ENCODE assay signal across 19 cellular contexts in the genomic region with DNA sequence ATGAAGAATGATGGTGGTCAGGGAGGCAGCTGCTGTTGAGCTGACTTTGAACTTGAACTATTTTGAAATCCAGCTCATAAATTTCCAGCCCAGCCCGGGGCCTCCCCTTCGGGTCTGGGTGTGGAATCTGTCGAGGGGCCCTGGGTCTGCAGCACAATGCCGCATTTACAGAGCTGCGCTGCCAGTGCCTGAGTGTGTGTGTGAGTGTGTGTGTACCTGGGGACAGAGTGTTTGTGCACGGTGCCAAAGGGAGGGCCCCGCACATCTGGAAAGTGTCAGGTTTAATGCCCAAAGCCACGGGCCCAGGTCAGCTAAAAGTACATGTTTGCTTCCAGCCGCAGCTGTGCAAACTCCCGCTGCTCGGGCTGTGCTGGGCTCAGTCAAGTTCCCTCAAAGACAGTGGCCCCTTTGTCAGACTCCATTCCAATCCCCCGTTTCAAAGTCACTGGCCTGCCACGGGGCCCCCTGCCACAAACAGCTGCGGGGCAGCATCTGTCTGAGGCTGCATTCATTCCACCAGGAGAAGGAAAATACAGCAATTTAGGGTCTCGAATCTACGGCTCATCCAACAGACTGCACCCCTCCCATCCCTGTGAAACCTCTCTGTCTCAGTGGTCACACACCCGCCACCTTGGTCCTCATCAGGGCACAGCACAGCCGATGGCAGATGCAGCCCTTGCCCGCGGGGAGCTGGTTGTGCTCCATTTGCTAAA. TPM values are rescaled to one million over a fixed set of nuclear protein-coding genes. Genes with fewer than 3 reads are reported as not detected.
DNase-seq lines count a peak whose midpoint lies in the region; ATAC-seq, FAIRE-seq and TF ChIP-seq lines count a peak whose summit lies in the region.
"Had no signal": no experiment of that assay in that cellular context is flagged by ENCODE, and none has a peak within 500 bp of the region (broad histone marks: within the 10 kb centered on the region; RNA-seq: fewer than 3 reads in every experiment).

No MANE protein-coding gene starts in this region.

- H3K79me1 ChIP-seq in H9 (ENCODE audit: insufficient read depth, low read depth, low read length, poor library complexity, severe bottlenecking) = no peaks in the 10 kb centered on the region

- H2BK12ac ChIP-seq in H9 (ENCODE audit: insufficient read length, low read depth, low read length) = no peak overlapping the region

- H3K9ac ChIP-seq in astrocyte (ENCODE audit: low read length) (no peak overlapping the region), H9 (ENCODE audit: extremely low read depth, insufficient read length, low read length) (no peak overlapping the region)

- no peak overlapping the region for H2AFZ ChIP-seq in astrocyte (ENCODE audit: low read depth, low read length)
- no peak overlapping the region for H2AFZ ChIP-seq in H9 (ENCODE audit: low read length)

- no peak overlapping the region for H4K91ac ChIP-seq in H9 (ENCODE audit: insufficient read length, low read depth, low read length)

- H3K4me2 ChIP-seq in astrocyte (ENCODE audit: low read length) (no peak overlapping the region), H9 (ENCODE audit: insufficient read depth, insufficient read length, low read length) (no peak overlapping the region)

- no peak overlapping the region for H3K18ac ChIP-seq in H9 (ENCODE audit: insufficient read length, low read depth, low read length)

- TF ChIP-seq CTCF in astrocyte (IDR thresholded peaks at IDR 0.05; ENCODE audit: insufficient read depth, low read depth, low read length) (no peak), type B pancreatic cell (conservative IDR thresholded peaks at IDR 0.05) (peak; percentile 57), H9 (conservative IDR thresholded peaks at IDR 0.05) (no peak), gastroesophageal sphincter (IDR thresholded peaks at IDR 0.05) (no peak)

- ATAC-seq in gastroesophageal sphincter = no peak
- no peak for ATAC-seq in esophagus mucosa
- ATAC-seq: HCT116; naive thymus-derived CD8-positive, alpha-beta T cell had no signal

- no peak overlapping the region for H2AK5ac ChIP-seq in H9 (ENCODE audit: insufficient read length, low read length)

- H3T11ph ChIP-seq in H9 (ENCODE audit: low read length) = no peak overlapping the region

- no peak for TF ChIP-seq EP300 in gastroesophageal sphincter (IDR thresholded peaks at IDR 0.05)

- H3K4me3 Mint-ChIP-seq in astrocyte (ENCODE audit: unreplicated experiment) (no peak overlapping the region), type B pancreatic cell (peak overlapping the region; percentile 23), H9 (no peak overlapping the region)
- H3K4me3 Mint-ChIP-seq: activated CD8-positive, alpha-beta T cell treated with anti-CD3 and anti-CD28 coated beads for 36 hours; CD4-positive, alpha-beta memory T cell; naive thymus-derived CD8-positive, alpha-beta T cell had no signal

- no peak for TF ChIP-seq POLR2A in gastroesophageal sphincter (IDR thresholded peaks at IDR 0.05)

- no peak overlapping the region for H4K5ac ChIP-seq in H9 (ENCODE audit: insufficient read length, low read depth, low read length)

- no peaks in the 10 kb centered on the region for H3K79me2 ChIP-seq in astrocyte (ENCODE audit: insufficient read depth, low read length)
- H3K79me2 ChIP-seq in H9 (ENCODE audit: insufficient read depth, low read length) = no peaks in the 10 kb centered on the region

- no peak overlapping the region for H3K14ac ChIP-seq in H9 (ENCODE audit: insufficient read depth, low read length)

- no peaks in the 10 kb centered on the region for H3K23me2 ChIP-seq in H9 (ENCODE audit: insufficient read length, low read depth, low read length, poor library complexity, severe bottlenecking)

- no peak overlapping the region for H2BK20ac ChIP-seq in H9 (ENCODE audit: low read depth, low read length, poor library complexity, severe bottlenecking)

- no peak overlapping the region for H4K8ac ChIP-seq in H9 (replicated peaks; ENCODE audit: insufficient read length, low read depth, low read length)

- H4K20me1 ChIP-seq in astrocyte (ENCODE audit: insufficient read depth, low read length) = no peaks in the 10 kb centered on the region
- no peaks in the 10 kb centered on the region for H4K20me1 ChIP-seq in H9 (ENCODE audit: control insufficient read depth, insufficient read depth, insufficient read length)

- H3K27me3 Mint-ChIP-seq in astrocyte (ENCODE audit: low read depth, unreplicated experiment) (peaks cover 9% of the 10 kb centered on the region), type B pancreatic cell (no peaks in the 10 kb centered on the region), H9 (ENCODE audit: low read depth) (peaks cover 19% of the 10 kb centered on the region)

- peak overlapping the region; percentile 59 for H3K27ac Mint-ChIP-seq in astrocyte (ENCODE audit: unreplicated experiment)
- H3K27ac Mint-ChIP-seq in type B pancreatic cell = peak overlapping the region; percentile 10
- no peak overlapping the region; a peak in 1 of 7 replicates for H3K27ac Mint-ChIP-seq in H9
- H3K27ac Mint-ChIP-seq: activated CD8-positive, alpha-beta T cell treated with anti-CD3 and anti-CD28 coated beads for 36 hours; CD4-positive, alpha-beta memory T cell had no signal

- no peak overlapping the region for H2BK15ac ChIP-seq in H9 (ENCODE audit: low read depth, low read length)

- H3K27ac ChIP-seq in astrocyte (ENCODE audit: low read depth, low read length) = no peak overlapping the region
- H3K27ac ChIP-seq in mesodermal cell (ENCODE audit: low read depth, low read length, severe bottlenecking) = peak overlapping the region; percentile 10
- no peak overlapping the region for H3K27ac ChIP-seq in H9 (ENCODE audit: insufficient read length, low read depth, low read length)
- H3K27ac ChIP-seq in gastroesophageal sphincter = no peak overlapping the region
- H3K27ac ChIP-seq: 22Rv1, cardiac muscle cell, left lung had no signal

- no peak for FAIRE-seq in astrocyte (lab: Jason Lieb, UNC)

- H3K56ac ChIP-seq in H9 (ENCODE audit: insufficient read length, low read depth, low read length) = no peak overlapping the region

- WGBS in mesodermal cell (ENCODE audit: insufficient coverage in 2 of 2), 2 experiments = 86 to 87% methylated on average over 17 to 18 of the region's 20 CpGs
- no CpG with 5 or more reads among the region's 20 CpGs for WGBS in H9 (ENCODE audit: extremely low coverage, insufficient read length, low lambda C conversion rate)
- WGBS in gastroesophageal sphincter (ENCODE audit: low coverage in 1 of 2), 2 donors = 66 to 76% methylated on average over 3 to 6 of the region's 20 CpGs

- no peak overlapping the region for H3K4me3 ChIP-seq in astrocyte (ENCODE audit: insufficient read depth, low read depth, low read length)
- no peak overlapping the region for H3K4me3 ChIP-seq in mesodermal cell (ENCODE audit: extremely low read depth, insufficient read depth, low read length, poor library complexity, severe bottlenecking)
- no peak overlapping the region for H3K4me3 ChIP-seq in gastroesophageal sphincter
- H3K4me3 ChIP-seq: cardiac muscle cell, left lung had no signal

- H3K4me1 ChIP-seq in astrocyte (ENCODE audit: insufficient read depth, low read length) = no peaks in the 10 kb centered on the region
- peaks cover 4% of the 10 kb centered on the region for H3K4me1 ChIP-seq in mesodermal cell (ENCODE audit: control insufficient read depth, insufficient read depth, low read length, poor library complexity, severe bottlenecking)
- H3K4me1 ChIP-seq in H9 (ENCODE audit: insufficient read depth, low read length) = peaks cover 5% of the 10 kb centered on the region; the same call in 1 of the 2 replicates
- H3K4me1 ChIP-seq in gastroesophageal sphincter = peaks cover 0 to 8% (median 0%) of the 10 kb centered on the region in 3 donors
- H3K4me1 ChIP-seq: left lung had no signal

- peaks cover 11% of the 10 kb centered on the region for H3K4me1 Mint-ChIP-seq in astrocyte (ENCODE audit: low read depth, unreplicated experiment)
- peaks cover 26% of the 10 kb centered on the region for H3K4me1 Mint-ChIP-seq in type B pancreatic cell (ENCODE audit: unreplicated experiment)
- peaks cover 20 to 28% of the 10 kb centered on the region in 2 experiments for H3K4me1 Mint-ChIP-seq in H9

- peaks cover 4% of the 10 kb centered on the region for H3K9me3 Mint-ChIP-seq in astrocyte (ENCODE audit: unreplicated experiment)
- H3K9me3 Mint-ChIP-seq in type B pancreatic cell = peaks cover 4% of the 10 kb centered on the region
- H3K9me3 Mint-ChIP-seq in H9 = no peaks in the 10 kb centered on the region; a peak in 2 of 5 replicates
- H3K9me3 Mint-ChIP-seq: activated CD8-positive, alpha-beta T cell treated with anti-CD3 and anti-CD28 coated beads for 36 hours; naive thymus-derived CD8-positive, alpha-beta T cell had no signal

- H3K36me3 Mint-ChIP-seq in astrocyte (ENCODE audit: low read depth, unreplicated experiment) (no peaks in the 10 kb centered on the region), type B pancreatic cell (no peaks in the 10 kb centered on the region), H9 (ENCODE audit: insufficient read depth in 1 of 3, low read depth in 3 of 3) (no peaks in the 10 kb centered on the region; a peak in 1 of 7 replicates)
- H3K36me3 Mint-ChIP-seq: CD4-positive, alpha-beta memory T cell; naive thymus-derived CD8-positive, alpha-beta T cell had no signal

- H3K23ac ChIP-seq in H9 (ENCODE audit: insufficient read length, low read depth, low read length) = no peak overlapping the region

- H3K9me3 ChIP-seq in astrocyte (ENCODE audit: insufficient read depth, low read depth, low read length) (peaks cover 6% of the 10 kb centered on the region), mesodermal cell (ENCODE audit: control insufficient read depth, low read length) (peaks cover 5% of the 10 kb centered on the region), H9 (ENCODE audit: control insufficient read depth, low read depth, low read length) (no peaks in the 10 kb centered on the region), gastroesophageal sphincter (peaks cover 0 to 5% (median 0%) of the 10 kb centered on the region in 3 donors)
- H3K9me3 ChIP-seq: left lung had no signal

- no peak overlapping the region for H2BK5ac ChIP-seq in H9 (ENCODE audit: insufficient read length, low read length)

- H3K36me3 ChIP-seq in astrocyte (ENCODE audit: insufficient read depth, low read length) (no peaks in the 10 kb centered on the region), mesodermal cell (ENCODE audit: control insufficient read depth, insufficient read depth, low read length) (no peaks in the 10 kb centered on the region), gastroesophageal sphincter (no peaks in the 10 kb centered on the region)
- H3K36me3 ChIP-seq: cardiac muscle cell, left lung had no signal

- H3K27me3 ChIP-seq in astrocyte (ENCODE audit: insufficient read depth, low read length) = peaks cover 41% of the 10 kb centered on the region
- H3K27me3 ChIP-seq in H9 (ENCODE audit: insufficient read depth, low read length) = no peaks in the 10 kb centered on the region; the same call in 1 of the 2 replicates
- peaks cover 33% of the 10 kb centered on the region for H3K27me3 ChIP-seq in gastroesophageal sphincter
- H3K27me3 ChIP-seq: cardiac muscle cell had no signal

- H3K4ac ChIP-seq in H9 (ENCODE audit: low read depth, low read length) = no peak overlapping the region

- DNase-seq in DMS53 (lab: John Stamatoyannopoulos, UW) = peak; percentile 27
- no peak for DNase-seq in DMS53 treated with DMSO at 0.1 percent for 48 hours (lab: John Stamatoyannopoulos, UW; ENCODE audit: unreplicated experiment)
- DNase-seq in astrocyte (ENCODE audit: low read depth) = no peak
- DNase-seq in type B pancreatic cell (ENCODE audit: extremely low spot score, unreplicated experiment) = peak; percentile 79
- DNase-seq in H9 = no peak
- DNase-seq: CD4-positive, alpha-beta memory T cell; GF-D8; glutamatergic neuron; left lung; naive thymus-derived CD8-positive, alpha-beta T cell; NCI-H446; T1000 had no signal

- H2BK120ac ChIP-seq in H9 (ENCODE audit: low read depth, low read length, poor library complexity, severe bottlenecking) = no peak overlapping the region

RNA-seq across cellular contexts. Expression of gene RFLNA, which starts 16.3 kb away (rescaled TPM):
- 1.8 and 2.8 TPM in 2 replicates for total RNA-seq in astrocyte
- polyA plus RNA-seq in mesodermal cell (2013, experiment 1 of 2) = 3.2 TPM
- 2.1 TPM for polyA plus RNA-seq in mesodermal cell (2013, experiment 2 of 2)
- 19.7 and 57.4 TPM in 2 replicates for total RNA-seq in type B pancreatic cell (ENCODE audit: low replicate concordance)
- total RNA-seq in H9 (2021) = 9.7 and 10.6 TPM in 2 replicates
- 1 to 10 TPM in 1 of 4 donors, under 1 TPM in 2, not detected in 1; 0.39 to 1.2 (median 0.54) TPM for total RNA-seq in gastroesophageal sphincter
- total RNA-seq in esophagus mucosa = not detected
- total RNA-seq: activated CD8-positive, alpha-beta T cell treated with anti-CD3 and anti-CD28 coated beads for 36 hours; CD4-positive, alpha-beta memory T cell; naive thymus-derived CD8-positive, alpha-beta T cell had no signal
- polyA plus RNA-seq: CD4-positive, alpha-beta memory T cell; naive thymus-derived CD8-positive, alpha-beta T cell had no signal

Comparison
In these comparisons a context has a peak if more than half of its experiments do, and no peak if none do; other contexts are left out.
1. DNase-seq: peak in DMS53 (single experiment) and type B pancreatic cell (single experiment); none in DMS53 treated with DMSO at 0.1 percent for 48 hours (single experiment), astrocyte (single experiment) and H9 (single experiment).
2. H3K27ac Mint-ChIP-seq: peak in astrocyte (single experiment) and type B pancreatic cell (single experiment); none in H9 (0 of 3).